ENCODE assay signal across 17 cellular contexts in genomic region chr10:133630723-133631267, GRCh38. TPM values are rescaled to one million over a fixed set of nuclear protein-coding genes. Genes with fewer than 3 reads are reported as not detected.
"Had no signal": no experiment of that assay in that cellular context is flagged by ENCODE, and none has a peak within 500 bp of the region (broad histone marks: within the 10 kb centered on the region; RNA-seq: fewer than 3 reads in every experiment).

No MANE protein-coding gene starts in this region.

RNA-seq across cellular contexts. Expression of gene FRG2B, which starts 4.2 kb away (rescaled TPM):
- total RNA-seq: activated CD4-positive, alpha-beta memory T cell treated with anti-CD3 and anti-CD28 coated beads for 36 hours; activated CD4-positive, alpha-beta T cell treated with anti-CD3 and anti-CD28 coated beads, Interleukin-2, amount 10 ng/mL, durations not matched to agents 24 days and 14 days; activated CD8-positive, alpha-beta T cell treated with anti-CD3 and anti-CD28 coated beads, Interleukin-2, amount 10 ng/mL, durations not matched to agents 7 days and 5 days; activated naive CD4-positive, alpha-beta T cell treated with anti-CD3 and anti-CD28 coated beads for 36 hours; activated naive CD8-positive, alpha-beta T cell treated with anti-CD3 and anti-CD28 coated beads for 36 hours; adrenal gland; aorta; astrocyte; body of pancreas; breast epithelium; cardiac septum; cerebellum; T-cell; T-helper 1 cell treated with Interleukin-12 subunit alpha and Interleukin-12 subunit beta and Interleukin-4 antibody, amounts not matched to agents 30 ng/mL and 1 ng/mL, for 36 hours; T-helper 17 cell; T-helper 2 cell treated with Interferon-gamma antibody and Interleukin-4, amounts not matched to agents 100 ng/mL and 5 ng/mL, for 36 hours; WTC11 had no signal
